Comparison of ENCODE assay signal across 24 cellular contexts in the genomic region with DNA sequence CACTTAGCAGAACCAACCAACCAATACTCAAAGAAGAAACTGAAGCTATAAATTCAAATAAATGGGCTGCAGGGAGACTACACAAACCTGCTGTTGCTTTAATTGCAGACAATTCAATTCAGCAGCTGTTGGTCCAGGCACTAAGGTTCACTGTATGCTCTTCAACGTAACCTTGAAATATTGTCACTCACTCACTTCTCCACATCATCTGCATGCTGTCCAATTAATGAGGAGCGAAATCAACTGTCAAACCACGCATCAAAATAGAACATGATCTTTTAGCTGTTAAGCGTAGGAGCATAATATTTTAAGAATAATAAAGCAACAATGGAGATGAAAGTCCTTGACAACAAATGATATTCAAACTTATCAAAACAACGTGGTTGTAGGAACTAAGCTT. TPM values are rescaled to one million over a fixed set of nuclear protein-coding genes. Genes with fewer than 3 reads are reported as not detected.
DNase-seq lines count a peak whose midpoint lies in the region; ATAC-seq, FAIRE-seq and TF ChIP-seq lines count a peak whose summit lies in the region.
"Had no signal": no experiment of that assay in that cellular context is flagged by ENCODE, and none has a peak within 500 bp of the region (broad histone marks: within the 10 kb centered on the region; RNA-seq: fewer than 3 reads in every experiment).

No MANE protein-coding gene starts in this region.

- H3K4me1 ChIP-seq in SJCRH30, result no peaks in the 10 kb centered on the region
- H3K4me1 ChIP-seq: esophagus squamous epithelium had no signal

- H3K9me3 Mint-ChIP-seq in activated CD4-positive, alpha-beta T cell treated with anti-CD3 and anti-CD28 coated beads for 36 hours (ENCODE audit: low read depth), result no peaks in the 10 kb centered on the region
- no peaks in the 10 kb centered on the region for H3K9me3 Mint-ChIP-seq in nephron
- H3K9me3 Mint-ChIP-seq in activated naive CD8-positive, alpha-beta T cell treated with anti-CD3 and anti-CD28 coated beads for 36 hours, result no peaks in the 10 kb centered on the region
- H3K9me3 Mint-ChIP-seq in stimulated activated effector memory CD8-positive, alpha-beta T cell treated with anti-CD3 and anti-CD28 coated beads, Interleukin-12 subunit alpha, Interleukin-12 subunit beta, amount 100 ng/mL, for 72 hours, result no peaks in the 10 kb centered on the region
- H3K9me3 Mint-ChIP-seq: activated T-helper 2 cell treated with anti-CD3 and anti-CD28 coated beads, Interferon-gamma antibody, Interleukin-2, Interleukin-4, amounts not matched to agents 10 μg/mL and 5 μg/mL and 100 μg/mL, durations not matched to agents 14 hours and 24 hours and 36 hours; mesothelial cell of epicardium; neural progenitor cell had no signal

- no peaks in the 10 kb centered on the region for H3K9me3 ChIP-seq in SJCRH30 (replicated peaks)
- H3K9me3 ChIP-seq: esophagus squamous epithelium had no signal

- ATAC-seq in activated CD4-positive, alpha-beta T cell treated with anti-CD3 and anti-CD28 coated beads for 36 hours, result no peak
- ATAC-seq in stimulated activated effector memory CD8-positive, alpha-beta T cell treated with anti-CD3 and anti-CD28 coated beads, Interleukin-12 subunit alpha, Interleukin-12 subunit beta, amount 100 ng/mL, for 72 hours, result no peak
- ATAC-seq: left lobe of liver had no signal

- intact Hi-C loops in activated CD4-positive, alpha-beta T cell treated with anti-CD3 and anti-CD28 coated beads for 36 hours (cut with DNase I, micrococcal nuclease), result no loop called here

- H3K27me3 Mint-ChIP-seq in activated CD4-positive, alpha-beta T cell treated with anti-CD3 and anti-CD28 coated beads for 36 hours, result no peaks in the 10 kb centered on the region
- H3K27me3 Mint-ChIP-seq in nephron (ENCODE audit: low read depth), result peaks cover 4% of the 10 kb centered on the region
- no peaks in the 10 kb centered on the region for H3K27me3 Mint-ChIP-seq in activated naive CD8-positive, alpha-beta T cell treated with anti-CD3 and anti-CD28 coated beads for 36 hours

- no peaks in the 10 kb centered on the region for H3K36me3 Mint-ChIP-seq in activated CD4-positive, alpha-beta T cell treated with anti-CD3 and anti-CD28 coated beads for 36 hours (ENCODE audit: low read depth)
- no peaks in the 10 kb centered on the region for H3K36me3 Mint-ChIP-seq in nephron (ENCODE audit: low read depth)
- H3K36me3 Mint-ChIP-seq in activated naive CD8-positive, alpha-beta T cell treated with anti-CD3 and anti-CD28 coated beads for 36 hours, result no peaks in the 10 kb centered on the region
- H3K36me3 Mint-ChIP-seq in stimulated activated effector memory CD8-positive, alpha-beta T cell treated with anti-CD3 and anti-CD28 coated beads, Interleukin-12 subunit alpha, Interleukin-12 subunit beta, amount 100 ng/mL, for 72 hours, result no peaks in the 10 kb centered on the region
- H3K36me3 Mint-ChIP-seq: mesothelial cell of epicardium, neural progenitor cell had no signal

- H3K27ac ChIP-seq in VCaP (peak overlapping the region; percentile 68), SJCRH30 (no peak overlapping the region)
- H3K27ac ChIP-seq: esophagus squamous epithelium, neural progenitor cell had no signal

- CTCF ChIA-PET in activated CD4-positive, alpha-beta T cell treated with anti-CD3 and anti-CD28 coated beads for 36 hours (lab: Charles Lee), result no interaction called here

- peak overlapping the region; percentile 24 for H3K4me3 Mint-ChIP-seq in activated CD4-positive, alpha-beta T cell treated with anti-CD3 and anti-CD28 coated beads for 36 hours
- H3K4me3 Mint-ChIP-seq in nephron, result peak overlapping the region; percentile 61 to 85 (median 75)
- no peak overlapping the region for H3K4me3 Mint-ChIP-seq in activated naive CD8-positive, alpha-beta T cell treated with anti-CD3 and anti-CD28 coated beads for 36 hours
- no peak overlapping the region for H3K4me3 Mint-ChIP-seq in stimulated activated effector memory CD8-positive, alpha-beta T cell treated with anti-CD3 and anti-CD28 coated beads, Interleukin-12 subunit alpha, Interleukin-12 subunit beta, amount 100 ng/mL, for 72 hours
- H3K4me3 Mint-ChIP-seq: mesothelial cell of epicardium, neural progenitor cell had no signal

- H3K4me3 ChIP-seq in SJCRH30, result no peak overlapping the region
- H3K4me3 ChIP-seq: esophagus squamous epithelium, neural progenitor cell had no signal

- no peak overlapping the region for H3K27ac Mint-ChIP-seq in activated CD4-positive, alpha-beta T cell treated with anti-CD3 and anti-CD28 coated beads for 36 hours
- peak overlapping the region; percentile 49 to 82 (median 78) for H3K27ac Mint-ChIP-seq in nephron
- no peak overlapping the region for H3K27ac Mint-ChIP-seq in activated naive CD8-positive, alpha-beta T cell treated with anti-CD3 and anti-CD28 coated beads for 36 hours
- H3K27ac Mint-ChIP-seq in stimulated activated effector memory CD8-positive, alpha-beta T cell treated with anti-CD3 and anti-CD28 coated beads, Interleukin-12 subunit alpha, Interleukin-12 subunit beta, amount 100 ng/mL, for 72 hours, result no peak overlapping the region
- H3K27ac Mint-ChIP-seq: activated T-helper 2 cell treated with anti-CD3 and anti-CD28 coated beads, Interferon-gamma antibody, Interleukin-2, Interleukin-4, amounts not matched to agents 10 μg/mL and 5 μg/mL and 100 μg/mL, durations not matched to agents 14 hours and 24 hours and 36 hours; mesothelial cell of epicardium; neural progenitor cell had no signal

- DNase-seq in activated CD4-positive, alpha-beta T cell treated with anti-CD3 and anti-CD28 coated beads for 36 hours, result no peak
- no peak for DNase-seq in activated CD4-positive, alpha-beta T cell treated with anti-CD3 and anti-CD28 coated beads for 48 hours
- DNase-seq in GM18507 (ENCODE audit: extremely low spot score, insufficient read length, low read depth) (no peak), SJCRH30 (no peak)
- DNase-seq in activated naive CD8-positive, alpha-beta T cell treated with anti-CD3 and anti-CD28 coated beads for 36 hours, result no peak
- no peak for DNase-seq in stimulated activated effector memory CD8-positive, alpha-beta T cell treated with anti-CD3 and anti-CD28 coated beads, Interleukin-12 subunit alpha, Interleukin-12 subunit beta, amount 100 ng/mL, for 72 hours (ENCODE audit: low spot score in 2 of 2)
- DNase-seq: ACHN; activated CD4-positive, alpha-beta T cell treated with anti-CD3 and anti-CD28 coated beads, Interleukin-2, amount 50 U/mL, for 48 hours; amniotic stem cell; C1 segment of cervical spinal cord; effector CD8-positive, alpha-beta T cell; esophagus squamous epithelium; Kasumi-1; NCI-H2227 treated with DMSO at 0.1 percent for 48 hours; stimulated activated CD8-positive, alpha-beta memory T cell treated with anti-CD3 and anti-CD28 coated beads, Interleukin-4, amount 100 ng/mL, for 48 hours; substantia nigra had no signal

- no peaks in the 10 kb centered on the region for H3K27me3 ChIP-seq in SJCRH30
- H3K27me3 ChIP-seq: esophagus squamous epithelium, neural progenitor cell had no signal

- H3K36me3 ChIP-seq in SJCRH30, result no peaks in the 10 kb centered on the region
- H3K36me3 ChIP-seq: esophagus squamous epithelium, neural progenitor cell had no signal

- FAIRE-seq in GM18507 (lab: Jason Lieb, UNC), result peak; percentile 5
- FAIRE-seq: GM12892, TTC549 had no signal

- POLR2A ChIA-PET in activated CD4-positive, alpha-beta T cell treated with anti-CD3 and anti-CD28 coated beads for 36 hours (lab: Charles Lee), result no interaction called here

- TF ChIP-seq CTCF in VCaP (conservative IDR thresholded peaks at IDR 0.05) (no peak), nephron (IDR thresholded peaks at IDR 0.05; ENCODE audit: unreplicated experiment in 3 of 3) (no peak)

- peaks cover 25% of the 10 kb centered on the region for H3K4me1 Mint-ChIP-seq in activated CD4-positive, alpha-beta T cell treated with anti-CD3 and anti-CD28 coated beads for 36 hours
- peaks cover 58% of the 10 kb centered on the region for H3K4me1 Mint-ChIP-seq in nephron
- H3K4me1 Mint-ChIP-seq in activated naive CD8-positive, alpha-beta T cell treated with anti-CD3 and anti-CD28 coated beads for 36 hours, result peaks cover 7% of the 10 kb centered on the region
- H3K4me1 Mint-ChIP-seq in stimulated activated effector memory CD8-positive, alpha-beta T cell treated with anti-CD3 and anti-CD28 coated beads, Interleukin-12 subunit alpha, Interleukin-12 subunit beta, amount 100 ng/mL, for 72 hours, result no peaks in the 10 kb centered on the region
- H3K4me1 Mint-ChIP-seq: mesothelial cell of epicardium had no signal

RNA-seq across cellular contexts. Expression of a gene that starts 17.0 kb away (rescaled TPM):
- total RNA-seq in activated CD4-positive, alpha-beta T cell treated with anti-CD3 and anti-CD28 coated beads for 36 hours, result 10 to 100 TPM; 12.5 to 16.5 TPM
- total RNA-seq in activated naive CD8-positive, alpha-beta T cell treated with anti-CD3 and anti-CD28 coated beads for 36 hours, result 10 to 100 TPM; 13.0 to 13.3 TPM
- 13.3 and 15.0 TPM in 2 replicates for total RNA-seq in SJCRH30 (2014; rRNA removed; shearing (Covaris generic))

Comparison
In these comparisons a context has a peak if more than half of its experiments do, and no peak if none do; other contexts are left out.
1. H3K27ac Mint-ChIP-seq: peak in nephron (3 of 3); none in activated CD4-positive, alpha-beta T cell treated with anti-CD3 and anti-CD28 coated beads for 36 hours (single experiment), activated naive CD8-positive, alpha-beta T cell treated with anti-CD3 and anti-CD28 coated beads for 36 hours (single experiment) and stimulated activated effector memory CD8-positive, alpha-beta T cell treated with anti-CD3 and anti-CD28 coated beads, Interleukin-12 subunit alpha, Interleukin-12 subunit beta, amount 100 ng/mL, for 72 hours (single experiment).
2. H3K4me3 Mint-ChIP-seq: peak in activated CD4-positive, alpha-beta T cell treated with anti-CD3 and anti-CD28 coated beads for 36 hours (single experiment) and nephron (3 of 3); none in activated naive CD8-positive, alpha-beta T cell treated with anti-CD3 and anti-CD28 coated beads for 36 hours (single experiment) and stimulated activated effector memory CD8-positive, alpha-beta T cell treated with anti-CD3 and anti-CD28 coated beads, Interleukin-12 subunit alpha, Interleukin-12 subunit beta, amount 100 ng/mL, for 72 hours (single experiment).